In the genomic region with DNA sequence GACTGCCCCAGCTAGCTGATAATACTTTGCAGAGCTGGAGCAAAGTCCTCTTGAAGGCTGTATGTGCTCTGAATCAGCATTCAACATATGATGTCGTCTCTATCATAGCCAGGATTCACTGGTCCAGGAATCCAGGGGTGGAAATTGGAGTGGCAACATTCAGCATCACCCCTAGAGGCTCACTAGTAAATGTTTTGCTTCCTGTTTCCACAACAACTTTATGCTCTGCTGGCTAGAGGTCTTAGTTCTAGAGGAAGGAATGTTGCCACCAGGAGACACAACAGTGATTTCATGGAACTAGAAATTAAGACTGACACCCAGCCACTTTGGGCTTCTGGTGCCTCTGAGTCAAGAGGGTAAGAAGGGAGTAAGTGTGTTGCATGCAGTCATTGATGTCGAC, we compare ENCODE assay signal across 1 cellular context.
TF ChIP-seq lines count a peak whose summit lies in the region.

No MANE protein-coding gene starts in this region.

TF ChIP-seq in GM23338, 12 proteins besides CTCF, POLR2A, EP300 and RAD21 (continued from another document):
- TF ChIP-seq POLR2AphosphoS5 (IDR thresholded peaks at IDR 0.05; ENCODE audit: low read depth) (no peak), CREB1 (CRISPR knock-in tag; IDR thresholded peaks at IDR 0.05; ENCODE audit: low read depth) (no peak)
TF ChIP-seq in GM23338: peak in this region for 0.
